ENCODE assay signal across 1 cellular context in the genomic region with DNA sequence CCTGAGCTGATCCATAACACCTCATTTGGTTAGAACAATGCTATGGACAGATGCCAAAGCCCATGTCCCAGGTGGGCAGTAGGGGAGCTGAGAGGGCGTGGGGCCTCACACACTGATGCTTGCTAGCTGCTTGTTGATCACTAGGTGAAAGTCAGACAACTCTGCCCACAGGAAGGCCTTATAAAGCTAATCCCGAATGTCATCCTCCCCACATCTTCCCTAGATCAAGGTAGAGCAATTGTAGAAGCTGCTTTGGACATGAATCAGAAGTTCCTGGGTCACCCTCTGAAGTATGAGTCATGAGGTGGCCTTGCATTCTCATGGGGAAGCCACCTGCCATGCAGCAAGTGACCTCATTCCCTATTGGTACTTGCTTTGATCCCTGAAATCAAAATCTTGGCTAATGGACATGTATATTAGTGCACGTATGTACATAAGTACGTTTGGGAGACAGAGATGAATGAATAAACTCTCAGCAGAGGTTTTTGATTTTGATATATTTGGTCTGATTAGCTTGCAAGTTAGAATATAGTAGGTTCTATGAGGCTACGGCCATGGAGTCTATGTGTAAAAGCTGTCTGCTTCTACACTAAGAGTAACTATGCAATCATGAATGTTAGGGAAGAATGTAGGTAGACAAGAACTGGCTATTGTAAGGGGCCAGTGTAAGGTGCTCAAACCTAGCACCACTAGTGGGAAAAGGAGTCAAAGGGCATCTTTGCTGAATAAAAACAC.
TF ChIP-seq lines count a peak whose summit lies in the region.

No MANE protein-coding gene starts in this region.

TF ChIP-seq in HepG2, 621 proteins besides CTCF, POLR2A, EP300 and RAD21 (continued from another document and continues in another):
- TF ChIP-seq, protein P1, sequence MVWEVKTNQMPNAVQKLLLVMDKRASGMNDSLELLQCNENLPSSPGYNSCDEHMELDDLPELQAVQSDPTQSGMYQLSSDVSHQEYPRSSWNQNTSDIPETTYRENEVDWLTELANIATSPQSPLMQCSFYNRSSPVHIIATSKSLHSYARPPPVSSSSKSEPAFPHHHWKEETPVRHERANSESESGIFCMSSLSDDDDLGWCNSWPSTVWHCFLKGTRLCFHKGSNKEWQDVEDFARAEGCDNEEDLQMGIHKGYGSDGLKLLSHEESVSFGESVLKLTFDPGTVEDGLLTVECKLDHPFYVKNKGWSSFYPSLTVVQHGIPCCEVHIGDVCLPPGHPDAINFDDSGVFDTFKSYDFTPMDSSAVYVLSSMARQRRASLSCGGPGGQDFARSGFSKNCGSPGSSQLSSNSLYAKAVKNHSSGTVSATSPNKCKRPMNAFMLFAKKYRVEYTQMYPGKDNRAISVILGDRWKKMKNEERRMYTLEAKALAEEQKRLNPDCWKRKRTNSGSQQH (CRISPR knock-in tag; IDR thresholded peaks at IDR 0.05; ENCODE audit: low read depth): no peak
- TF ChIP-seq ZKSCAN1 (IDR thresholded peaks at IDR 0.05; ENCODE audit: low read length) (no peak), KDM4B (CRISPR knock-in tag; IDR thresholded peaks at IDR 0.05) (no peak), ZFP62 (CRISPR knock-in tag; IDR thresholded peaks at IDR 0.05) (no peak), FLYWCH1 (CRISPR knock-in tag; IDR thresholded peaks at IDR 0.05) (no peak), SMARCE1 (IDR thresholded peaks at IDR 0.05; ENCODE audit: borderline replicate concordance) (no peak), CREB3 (CRISPR knock-in tag; IDR thresholded peaks at IDR 0.05) (no peak), ZNF296 (CRISPR knock-in tag; conservative IDR thresholded peaks at IDR 0.05) (no peak), TCF7 (IDR thresholded peaks at IDR 0.05; ENCODE audit: low read depth) (peak; percentile 71), HNRNPH1 (optimal IDR thresholded peaks at IDR 0.05; ENCODE audit: low read depth, low read length) (no peak), AGO2 (optimal IDR thresholded peaks at IDR 0.05; ENCODE audit: low read depth, low read length) (no peak), NFE2L2 (IDR thresholded peaks at IDR 0.05; ENCODE audit: low read length) (no peak), ARID5B (CRISPR knock-in tag; IDR thresholded peaks at IDR 0.05) (peak; percentile 90), ZBTB1 (CRISPR knock-in tag; IDR thresholded peaks at IDR 0.05; ENCODE audit: borderline replicate concordance) (no peak), ZNF614 (CRISPR knock-in tag; IDR thresholded peaks at IDR 0.05; ENCODE audit: borderline replicate concordance) (peak; percentile 54; the same call in 1 of the 2 replicates), ZNF772 (CRISPR knock-in tag; IDR thresholded peaks at IDR 0.05) (no peak), SPEN (CRISPR knock-in tag; IDR thresholded peaks at IDR 0.05; ENCODE audit: low read depth) (peak; percentile 18; the same call in 1 of the 2 replicates), ZNF143 (CRISPR knock-in tag; IDR thresholded peaks at IDR 0.05) (no peak), SALL2 (CRISPR knock-in tag; IDR thresholded peaks at IDR 0.05) (no peak), ZNF367 (CRISPR knock-in tag; IDR thresholded peaks at IDR 0.05; ENCODE audit: borderline replicate concordance) (no peak), NCOA2 (CRISPR knock-in tag; IDR thresholded peaks at IDR 0.05) (peak; percentile 67), GATAD2A (CRISPR knock-in tag; IDR thresholded peaks at IDR 0.05) (peak; percentile 70; the same call in 1 of the 2 replicates), CAMTA2 (CRISPR knock-in tag; IDR thresholded peaks at IDR 0.05; ENCODE audit: borderline replicate concordance) (no peak), PRPF4 (IDR thresholded peaks at IDR 0.05; ENCODE audit: low read depth, low read length, poor library complexity, severe bottlenecking) (no peak), DMAP1 (CRISPR knock-in tag; IDR thresholded peaks at IDR 0.05) (0 out of 2 replicates have a peak, but pooled peaks have one; percentile 12), HOXA7 (CRISPR knock-in tag; IDR thresholded peaks at IDR 0.05) (no peak), KMT2A (CRISPR knock-in tag; IDR thresholded peaks at IDR 0.05) (no peak), KDM6A (CRISPR knock-in tag; IDR thresholded peaks at IDR 0.05; ENCODE audit: low read depth) (0 out of 2 replicates have a peak, but pooled peaks have one; percentile 18), ZFP41 (CRISPR knock-in tag; IDR thresholded peaks at IDR 0.05; ENCODE audit: borderline replicate concordance) (no peak), THYN1 (CRISPR knock-in tag; IDR thresholded peaks at IDR 0.05; ENCODE audit: borderline replicate concordance, low read depth) (no peak), ZNF615 (CRISPR knock-in tag; IDR thresholded peaks at IDR 0.05; ENCODE audit: borderline replicate concordance) (no peak), ZNF280B (CRISPR knock-in tag; IDR thresholded peaks at IDR 0.05; ENCODE audit: borderline replicate concordance) (no peak), ZZZ3 (CRISPR knock-in tag; IDR thresholded peaks at IDR 0.05; ENCODE audit: borderline replicate concordance) (no peak), MAZ (IDR thresholded peaks at IDR 0.05; ENCODE audit: borderline replicate concordance, low read depth, low read length) (no peak), MAZ (CRISPR knock-in tag; IDR thresholded peaks at IDR 0.05; ENCODE audit: low read depth) (no peak), ZNF292 (CRISPR knock-in tag; IDR thresholded peaks at IDR 0.05; ENCODE audit: borderline replicate concordance, low read depth) (no peak), MAFF (IDR thresholded peaks at IDR 0.05; ENCODE audit: low read depth, low read length) (0 out of 2 replicates have a peak, but pooled peaks have one; percentile 5), RFXAP (CRISPR knock-in tag; IDR thresholded peaks at IDR 0.05; ENCODE audit: borderline replicate concordance) (no peak), ZBTB20 (CRISPR knock-in tag; IDR thresholded peaks at IDR 0.05; ENCODE audit: borderline replicate concordance, low read depth) (peak; percentile 77; the same call in 1 of the 2 replicates), MXI1 (IDR thresholded peaks at IDR 0.05; ENCODE audit: borderline replicate concordance, low read depth, low read length) (peak; percentile 32; the same call in 1 of the 3 replicates), TEAD3 (CRISPR knock-in tag; optimal IDR thresholded peaks at IDR 0.05; ENCODE audit: borderline replicate concordance) (peak; percentile 84), MLX (CRISPR knock-in tag; IDR thresholded peaks at IDR 0.05) (peak; percentile 62; the same call in 1 of the 2 replicates)
- TF ChIP-seq, protein P2, sequence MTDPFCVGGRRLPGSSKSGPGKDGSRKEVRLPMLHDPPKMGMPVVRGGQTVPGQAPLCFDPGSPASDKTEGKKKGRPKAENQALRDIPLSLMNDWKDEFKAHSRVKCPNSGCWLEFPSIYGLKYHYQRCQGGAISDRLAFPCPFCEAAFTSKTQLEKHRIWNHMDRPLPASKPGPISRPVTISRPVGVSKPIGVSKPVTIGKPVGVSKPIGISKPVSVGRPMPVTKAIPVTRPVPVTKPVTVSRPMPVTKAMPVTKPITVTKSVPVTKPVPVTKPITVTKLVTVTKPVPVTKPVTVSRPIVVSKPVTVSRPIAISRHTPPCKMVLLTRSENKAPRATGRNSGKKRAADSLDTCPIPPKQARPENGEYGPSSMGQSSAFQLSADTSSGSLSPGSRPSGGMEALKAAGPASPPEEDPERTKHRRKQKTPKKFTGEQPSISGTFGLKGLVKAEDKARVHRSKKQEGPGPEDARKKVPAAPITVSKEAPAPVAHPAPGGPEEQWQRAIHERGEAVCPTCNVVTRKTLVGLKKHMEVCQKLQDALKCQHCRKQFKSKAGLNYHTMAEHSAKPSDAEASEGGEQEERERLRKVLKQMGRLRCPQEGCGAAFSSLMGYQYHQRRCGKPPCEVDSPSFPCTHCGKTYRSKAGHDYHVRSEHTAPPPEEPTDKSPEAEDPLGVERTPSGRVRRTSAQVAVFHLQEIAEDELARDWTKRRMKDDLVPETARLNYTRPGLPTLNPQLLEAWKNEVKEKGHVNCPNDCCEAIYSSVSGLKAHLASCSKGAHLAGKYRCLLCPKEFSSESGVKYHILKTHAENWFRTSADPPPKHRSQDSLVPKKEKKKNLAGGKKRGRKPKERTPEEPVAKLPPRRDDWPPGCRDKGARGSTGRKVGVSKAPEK (CRISPR knock-in tag; IDR thresholded peaks at IDR 0.05; ENCODE audit: borderline replicate concordance): no peak
- TF ChIP-seq, protein P3, sequence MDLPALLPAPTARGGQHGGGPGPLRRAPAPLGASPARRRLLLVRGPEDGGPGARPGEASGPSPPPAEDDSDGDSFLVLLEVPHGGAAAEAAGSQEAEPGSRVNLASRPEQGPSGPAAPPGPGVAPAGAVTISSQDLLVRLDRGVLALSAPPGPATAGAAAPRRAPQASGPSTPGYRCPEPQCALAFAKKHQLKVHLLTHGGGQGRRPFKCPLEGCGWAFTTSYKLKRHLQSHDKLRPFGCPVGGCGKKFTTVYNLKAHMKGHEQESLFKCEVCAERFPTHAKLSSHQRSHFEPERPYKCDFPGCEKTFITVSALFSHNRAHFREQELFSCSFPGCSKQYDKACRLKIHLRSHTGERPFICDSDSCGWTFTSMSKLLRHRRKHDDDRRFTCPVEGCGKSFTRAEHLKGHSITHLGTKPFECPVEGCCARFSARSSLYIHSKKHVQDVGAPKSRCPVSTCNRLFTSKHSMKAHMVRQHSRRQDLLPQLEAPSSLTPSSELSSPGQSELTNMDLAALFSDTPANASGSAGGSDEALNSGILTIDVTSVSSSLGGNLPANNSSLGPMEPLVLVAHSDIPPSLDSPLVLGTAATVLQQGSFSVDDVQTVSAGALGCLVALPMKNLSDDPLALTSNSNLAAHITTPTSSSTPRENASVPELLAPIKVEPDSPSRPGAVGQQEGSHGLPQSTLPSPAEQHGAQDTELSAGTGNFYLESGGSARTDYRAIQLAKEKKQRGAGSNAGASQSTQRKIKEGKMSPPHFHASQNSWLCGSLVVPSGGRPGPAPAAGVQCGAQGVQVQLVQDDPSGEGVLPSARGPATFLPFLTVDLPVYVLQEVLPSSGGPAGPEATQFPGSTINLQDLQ (CRISPR knock-in tag; IDR thresholded peaks at IDR 0.05): no peak
- TF ChIP-seq, protein P4, sequence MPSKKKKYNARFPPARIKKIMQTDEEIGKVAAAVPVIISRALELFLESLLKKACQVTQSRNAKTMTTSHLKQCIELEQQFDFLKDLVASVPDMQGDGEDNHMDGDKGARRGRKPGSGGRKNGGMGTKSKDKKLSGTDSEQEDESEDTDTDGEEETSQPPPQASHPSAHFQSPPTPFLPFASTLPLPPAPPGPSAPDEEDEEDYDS (CRISPR knock-in tag; IDR thresholded peaks at IDR 0.05): peak; percentile 53; the same call in 1 of the 2 replicates
- TF ChIP-seq, protein P5, sequence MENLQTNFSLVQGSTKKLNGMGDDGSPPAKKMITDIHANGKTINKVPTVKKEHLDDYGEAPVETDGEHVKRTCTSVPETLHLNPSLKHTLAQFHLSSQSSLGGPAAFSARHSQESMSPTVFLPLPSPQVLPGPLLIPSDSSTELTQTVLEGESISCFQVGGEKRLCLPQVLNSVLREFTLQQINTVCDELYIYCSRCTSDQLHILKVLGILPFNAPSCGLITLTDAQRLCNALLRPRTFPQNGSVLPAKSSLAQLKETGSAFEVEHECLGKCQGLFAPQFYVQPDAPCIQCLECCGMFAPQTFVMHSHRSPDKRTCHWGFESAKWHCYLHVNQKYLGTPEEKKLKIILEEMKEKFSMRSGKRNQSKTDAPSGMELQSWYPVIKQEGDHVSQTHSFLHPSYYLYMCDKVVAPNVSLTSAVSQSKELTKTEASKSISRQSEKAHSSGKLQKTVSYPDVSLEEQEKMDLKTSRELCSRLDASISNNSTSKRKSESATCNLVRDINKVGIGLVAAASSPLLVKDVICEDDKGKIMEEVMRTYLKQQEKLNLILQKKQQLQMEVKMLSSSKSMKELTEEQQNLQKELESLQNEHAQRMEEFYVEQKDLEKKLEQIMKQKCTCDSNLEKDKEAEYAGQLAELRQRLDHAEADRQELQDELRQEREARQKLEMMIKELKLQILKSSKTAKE (CRISPR knock-in tag; IDR thresholded peaks at IDR 0.05; ENCODE audit: borderline replicate concordance): no peak
